ENCODE assay signal across 40 cellular contexts in genomic region chr1:238201992-238202391, GRCh38.
"Had no signal": no experiment of that assay in that cellular context is flagged by ENCODE, and none has a peak within 500 bp of the region (broad histone marks: within the 10 kb centered on the region; RNA-seq: fewer than 3 reads in every experiment).

No MANE protein-coding gene starts in this region.

- H3K36me3 ChIP-seq: adrenal gland, ascending aorta, brain microvascular endothelial cell, breast epithelium, cardiac muscle cell had no signal

- ATAC-seq: activated naive CD4-positive, alpha-beta T cell treated with anti-CD3 and anti-CD28 coated beads, Interleukin-2, amount 50 U/mL, for 72 hours; activated naive CD8-positive, alpha-beta T cell treated with anti-CD3 and anti-CD28 coated beads, Interleukin-2, amount 50 U/mL, for 24 hours; activated T-cell treated with anti-CD3 and anti-CD28 coated beads, Interleukin-2, amount 50 U/mL, for 4 hours; activated T-cell treated with anti-CD3 and anti-CD28 coated beads, Interleukin-2, amount 50 U/mL, for 72 hours; activated T-helper 17 cell treated with anti-CD3 and anti-CD28 coated beads, Interleukin-2, amount 50 U/mL, for 72 hours; body of pancreas had no signal

- H3K36me3 Mint-ChIP-seq: activated naive CD4-positive, alpha-beta T cell treated with anti-CD3 and anti-CD28 coated beads, Interleukin-2, amount 10 ng/mL, durations not matched to agents 7 days and 5 days; activated naive CD4-positive, alpha-beta T cell treated with anti-CD3 and anti-CD28 coated beads, Interleukin-2, amount 50 U/mL, for 24 hours; activated naive CD4-positive, alpha-beta T cell treated with anti-CD3 and anti-CD28 coated beads, Interleukin-2, amount 50 U/mL, for 72 hours; activated naive CD8-positive, alpha-beta T cell; activated naive CD8-positive, alpha-beta T cell treated with anti-CD3 and anti-CD28 coated beads for 36 hours; activated naive CD8-positive, alpha-beta T cell treated with anti-CD3 and anti-CD28 coated beads, Interleukin-2, amount 10 ng/mL, durations not matched to agents 7 days and 5 days; brain had no signal

- FAIRE-seq: astrocyte, bronchial epithelial cell had no signal

- H3K4me1 Mint-ChIP-seq: activated naive CD4-positive, alpha-beta T cell treated with anti-CD3 and anti-CD28 coated beads, Interleukin-2, amount 10 ng/mL, durations not matched to agents 7 days and 5 days; activated naive CD4-positive, alpha-beta T cell treated with anti-CD3 and anti-CD28 coated beads, Interleukin-2, amount 50 U/mL, for 24 hours; activated naive CD8-positive, alpha-beta T cell treated with anti-CD3 and anti-CD28 coated beads for 36 hours; activated naive CD8-positive, alpha-beta T cell treated with anti-CD3 and anti-CD28 coated beads, Interleukin-2, amount 10 ng/mL, durations not matched to agents 7 days and 5 days; activated naive CD8-positive, alpha-beta T cell treated with anti-CD3 and anti-CD28 coated beads, Interleukin-2, amount 50 U/mL, for 24 hours; activated T-helper 17 cell treated with anti-CD3 and anti-CD28 coated beads, Interleukin-2, amount 50 U/mL, for 72 hours; central memory CD8-positive, alpha-beta T cell had no signal

- H3K9me3 ChIP-seq: adrenal gland, ascending aorta, body of pancreas, breast epithelium had no signal

- H3K4me3 Mint-ChIP-seq: activated naive CD4-positive, alpha-beta T cell treated with anti-CD3 and anti-CD28 coated beads for 36 hours; activated naive CD4-positive, alpha-beta T cell treated with anti-CD3 and anti-CD28 coated beads, Interleukin-2, amount 10 ng/mL, durations not matched to agents 7 days and 5 days; activated naive CD4-positive, alpha-beta T cell treated with anti-CD3 and anti-CD28 coated beads, Interleukin-2, amount 50 U/mL, for 24 hours; activated naive CD8-positive, alpha-beta T cell; activated naive CD8-positive, alpha-beta T cell treated with anti-CD3 and anti-CD28 coated beads for 36 hours; activated naive CD8-positive, alpha-beta T cell treated with anti-CD3 and anti-CD28 coated beads, Interleukin-2, amount 10 ng/mL, durations not matched to agents 7 days and 5 days; activated naive CD8-positive, alpha-beta T cell treated with anti-CD3 and anti-CD28 coated beads, Interleukin-2, amount 50 U/mL, for 24 hours; activated T-cell treated with anti-CD3 and anti-CD28 coated beads, Interleukin-2, amount 50 U/mL, for 24 hours; activated T-cell treated with anti-CD3 and anti-CD28 coated beads, Interleukin-2, amount 50 U/mL, for 4 hours; activated T-cell treated with anti-CD3 and anti-CD28 coated beads, Interleukin-2, amount 50 U/mL, for 72 hours; activated T-helper 1 cell treated with anti-CD3 and anti-CD28 coated beads, Interleukin-12 subunit alpha, Interleukin-12 subunit beta, Interleukin-2, Interleukin-4 antibody, amounts not matched to agents 30 ng/mL and 10 ng/mL and 1 ng/mL, durations not matched to agents 14 hours and 24 hours and 36 hours; activated T-helper 17 cell treated with anti-CD3 and anti-CD28 coated beads, Interleukin-2, amount 50 U/mL, for 72 hours; brain; central memory CD8-positive, alpha-beta T cell had no signal

- DNase-seq: activated effector memory CD4-positive, alpha-beta T cell treated with anti-CD3 and anti-CD28 coated beads, Interleukin-2, amount 50 U/mL, for 16 hours; activated effector memory CD4-positive, alpha-beta T cell treated with Interleukin-2 at 50 U/mL for 16 hours; activated gamma-delta T cell; activated gamma-delta T cell treated with Interleukin-2 at 50 U/mL for 16 hours; activated naive CD4-positive, alpha-beta T cell; activated naive CD4-positive, alpha-beta T cell treated with anti-CD3 and anti-CD28 coated beads for 36 hours; activated naive CD4-positive, alpha-beta T cell treated with anti-CD3 and anti-CD28 coated beads, Interleukin-2, amount 10 ng/mL, durations not matched to agents 7 days and 5 days; activated naive CD4-positive, alpha-beta T cell treated with anti-CD3 and anti-CD28 coated beads, Interleukin-2, amount 50 U/mL, for 16 hours; activated naive CD4-positive, alpha-beta T cell treated with Interleukin-2 at 50 U/mL for 16 hours; activated naive CD8-positive, alpha-beta T cell treated with anti-CD3 and anti-CD28 coated beads for 36 hours; activated naive CD8-positive, alpha-beta T cell treated with anti-CD3 and anti-CD28 coated beads, Interleukin-2, amount 10 ng/mL, durations not matched to agents 7 days and 5 days; activated naive CD8-positive, alpha-beta T cell treated with anti-CD3 and anti-CD28 coated beads, Interleukin-2, amount 50 U/mL, for 24 hours; activated T-cell treated with anti-CD3 and anti-CD28 coated beads, Interleukin-2, amount 50 U/mL, for 1 hour; activated T-cell treated with anti-CD3 and anti-CD28 coated beads, Interleukin-2, amount 50 U/mL, for 24 hours; activated T-cell treated with anti-CD3 and anti-CD28 coated beads, Interleukin-2, amount 50 U/mL, for 4 hours; activated T-cell treated with anti-CD3 and anti-CD28 coated beads, Interleukin-2, amount 50 U/mL, for 48 hours; activated T-cell treated with anti-CD3 and anti-CD28 coated beads, Interleukin-2, amount 50 U/mL, for 72 hours; adrenal gland; amniotic stem cell; amygdala; anterior cingulate cortex; aorta; body of pancreas; brain microvascular endothelial cell; caudate nucleus; central memory CD4-positive, alpha-beta T cell; cerebellar nuclear complex had no signal

- H3K4me3 ChIP-seq: adrenal gland, ascending aorta, body of pancreas, breast epithelium, cardiac muscle cell had no signal

- H3K27me3 ChIP-seq: adrenal gland, ascending aorta, body of pancreas, brain microvascular endothelial cell, breast epithelium, cardiac muscle cell had no signal

- H3K27me3 Mint-ChIP-seq: activated naive CD4-positive, alpha-beta T cell treated with anti-CD3 and anti-CD28 coated beads, Interleukin-2, amount 10 ng/mL, durations not matched to agents 7 days and 5 days; activated naive CD4-positive, alpha-beta T cell treated with anti-CD3 and anti-CD28 coated beads, Interleukin-2, amount 50 U/mL, for 24 hours; activated naive CD8-positive, alpha-beta T cell treated with anti-CD3 and anti-CD28 coated beads for 36 hours; activated naive CD8-positive, alpha-beta T cell treated with anti-CD3 and anti-CD28 coated beads, Interleukin-2, amount 10 ng/mL, durations not matched to agents 7 days and 5 days; activated naive CD8-positive, alpha-beta T cell treated with anti-CD3 and anti-CD28 coated beads, Interleukin-2, amount 50 U/mL, for 24 hours; activated T-cell treated with anti-CD3 and anti-CD28 coated beads, Interleukin-2, amount 50 U/mL, for 24 hours; activated T-helper 17 cell treated with anti-CD3 and anti-CD28 coated beads, Interleukin-2, amount 50 U/mL, for 72 hours; brain; central memory CD8-positive, alpha-beta T cell had no signal

- H3K4me1 ChIP-seq: adrenal gland, ascending aorta, body of pancreas, breast epithelium had no signal

- H3K27ac ChIP-seq: adrenal gland, ascending aorta, body of pancreas, brain microvascular endothelial cell, breast epithelium, cardiac muscle cell had no signal

- H3K9me3 Mint-ChIP-seq: activated T-helper 1 cell treated with anti-CD3 and anti-CD28 coated beads, Interleukin-12 subunit alpha, Interleukin-12 subunit beta, Interleukin-2, Interleukin-4 antibody, amounts not matched to agents 30 ng/mL and 10 ng/mL and 1 ng/mL, durations not matched to agents 14 hours and 24 hours and 36 hours had no signal

- H3K27ac Mint-ChIP-seq: activated naive CD4-positive, alpha-beta T cell treated with anti-CD3 and anti-CD28 coated beads for 36 hours; activated naive CD4-positive, alpha-beta T cell treated with anti-CD3 and anti-CD28 coated beads, Interleukin-2, amount 10 ng/mL, durations not matched to agents 7 days and 5 days; activated naive CD4-positive, alpha-beta T cell treated with anti-CD3 and anti-CD28 coated beads, Interleukin-2, amount 50 U/mL, for 24 hours; activated naive CD4-positive, alpha-beta T cell treated with anti-CD3 and anti-CD28 coated beads, Interleukin-2, amount 50 U/mL, for 72 hours; activated naive CD8-positive, alpha-beta T cell; activated naive CD8-positive, alpha-beta T cell treated with anti-CD3 and anti-CD28 coated beads for 36 hours; activated naive CD8-positive, alpha-beta T cell treated with anti-CD3 and anti-CD28 coated beads, Interleukin-2, amount 10 ng/mL, durations not matched to agents 7 days and 5 days; activated naive CD8-positive, alpha-beta T cell treated with anti-CD3 and anti-CD28 coated beads, Interleukin-2, amount 50 U/mL, for 24 hours; activated T-cell treated with anti-CD3 and anti-CD28 coated beads, Interleukin-2, amount 50 U/mL, for 24 hours; activated T-cell treated with anti-CD3 and anti-CD28 coated beads, Interleukin-2, amount 50 U/mL, for 72 hours; activated T-helper 1 cell treated with anti-CD3 and anti-CD28 coated beads, Interleukin-12 subunit alpha, Interleukin-12 subunit beta, Interleukin-2, Interleukin-4 antibody, amounts not matched to agents 30 ng/mL and 10 ng/mL and 1 ng/mL, durations not matched to agents 14 hours and 24 hours and 36 hours; activated T-helper 17 cell treated with anti-CD3 and anti-CD28 coated beads, Interleukin-2, amount 50 U/mL, for 72 hours; activated T-helper 2 cell treated with anti-CD3 and anti-CD28 coated beads, Interferon-gamma antibody, Interleukin-2, Interleukin-4, amounts not matched to agents 10 μg/mL and 5 μg/mL and 100 μg/mL, durations not matched to agents 14 hours and 24 hours and 36 hours; brain had no signal
